8 cellular contexts compared by ENCODE assay signal in genomic region chr6:16758163-16758975, GRCh38. TPM values are rescaled to one million over a fixed set of nuclear protein-coding genes. Genes with fewer than 3 reads are reported as not detected.
A peak's percentile ranks its signal among the peaks of the same experiment; 100 is the strongest.
DNase-seq lines count a peak whose midpoint lies in the region; ATAC-seq, FAIRE-seq and TF ChIP-seq lines count a peak whose summit lies in the region.

No MANE protein-coding gene starts in this region.

- peaks cover 0 to 18% (median 0%) of the 10 kb centered on the region in 11 experiments; a peak in 6 of 22 replicates for H3K27me3 ChIP-seq in BLaER1 treated with 17β-estradiol and CSF1 and Interleukin-3, amounts not matched to agents 10 nM and 100 nM
- H3K27me3 ChIP-seq in stomach smooth muscle (ENCODE audit: control insufficient read depth in 1 of 2, insufficient read depth in 2 of 2, low read length in 2 of 2) (no peaks in the 10 kb centered on the region), pancreas (no peaks in the 10 kb centered on the region)

- DNase-seq in iPS-NIHi7 (ENCODE audit: extremely low spot score) (peak; percentile 16), H4 (ENCODE audit: low spot score) (no peak), pancreas (no peak)

- H3K36me3 Mint-ChIP-seq in IgD-negative memory B cell: no peaks in the 10 kb centered on the region
- H3K36me3 Mint-ChIP-seq in activated naive CD8-positive, alpha-beta T cell: peaks cover 8% of the 10 kb centered on the region

- peak overlapping the region; percentile 57 to 99 (median 88) for H3K4me3 Mint-ChIP-seq in IgD-negative memory B cell
- peak overlapping the region; percentile 97 for H3K4me3 Mint-ChIP-seq in activated naive CD8-positive, alpha-beta T cell

- H3K9me3 Mint-ChIP-seq in IgD-negative memory B cell: no peaks in the 10 kb centered on the region
- H3K9me3 Mint-ChIP-seq in activated naive CD8-positive, alpha-beta T cell (ENCODE audit: low read depth): no peaks in the 10 kb centered on the region

- peak overlapping the region in 8 of 11 experiments; percentile 86 to 99 (median 92); a peak in 11 of 22 replicates for H3K9ac ChIP-seq in BLaER1 treated with 17β-estradiol and CSF1 and Interleukin-3, amounts not matched to agents 10 nM and 100 nM
- H3K9ac ChIP-seq in stomach smooth muscle (ENCODE audit: low read length in 2 of 2): peak overlapping the region in 1 of 2 donors; percentile 13

- WGBS in pancreas, 2 donors: 34 to 41% methylated on average over 9 of the region's 9 CpGs

- FAIRE-seq in pancreas (lab: Jason Lieb, UNC): no peak

- intact Hi-C loops in pancreas (cut with DNase I): no loop called here

- peak overlapping the region; percentile 79 to 94 (median 84) for H3K4me2 ChIP-seq in BLaER1 treated with 17β-estradiol and CSF1 and Interleukin-3, amounts not matched to agents 10 nM and 100 nM

- peaks cover 0 to 53% (median 8%) of the 10 kb centered on the region in 11 experiments; a peak in 10 of 22 replicates for H4K20me1 ChIP-seq in BLaER1 treated with 17β-estradiol and CSF1 and Interleukin-3, amounts not matched to agents 10 nM and 100 nM

- H3K36me3 ChIP-seq in BLaER1 treated with 17β-estradiol and CSF1 and Interleukin-3, amounts not matched to agents 10 nM and 100 nM: peaks cover 0 to 7% (median 0%) of the 10 kb centered on the region in 11 experiments; a peak in 2 of 22 replicates
- H3K36me3 ChIP-seq in stomach smooth muscle (ENCODE audit: control insufficient read depth in 2 of 2, insufficient read depth in 2 of 2, low read length in 2 of 2) (no peaks in the 10 kb centered on the region), pancreas (no peaks in the 10 kb centered on the region)

- peaks cover 33 to 64% (median 44%) of the 10 kb centered on the region in 10 experiments for H3K4me1 ChIP-seq in BLaER1 treated with 17β-estradiol and CSF1 and Interleukin-3, amounts not matched to agents 10 nM and 100 nM
- peaks cover 34% of the 10 kb centered on the region for H3K4me1 ChIP-seq in stomach smooth muscle (ENCODE audit: control insufficient read depth, insufficient read depth, low read length)
- peaks cover 0 to 34% (median 12%) of the 10 kb centered on the region in 3 donors for H3K4me1 ChIP-seq in pancreas

- no peak for TF ChIP-seq CTCF in pancreas (IDR thresholded peaks at IDR 0.05)

- ATAC-seq in pancreas (no peak), HG03460 (IDR thresholded peaks at IDR 0.05; ENCODE audit: unreplicated experiment) (no peak)

- H3K9me3 ChIP-seq in BLaER1 treated with 17β-estradiol and CSF1 and Interleukin-3, amounts not matched to agents 10 nM and 100 nM (replicated peaks in 1 of 11): no peaks in the 10 kb centered on the region
- no peaks in the 10 kb centered on the region for H3K9me3 ChIP-seq in stomach smooth muscle (ENCODE audit: control insufficient read depth in 2 of 2, low read length in 2 of 2)
- H3K9me3 ChIP-seq in pancreas: no peaks in the 10 kb centered on the region

- H3K27me3 Mint-ChIP-seq in IgD-negative memory B cell: no peaks in the 10 kb centered on the region
- H3K27me3 Mint-ChIP-seq in activated naive CD8-positive, alpha-beta T cell: no peaks in the 10 kb centered on the region

- H3K27ac ChIP-seq in BLaER1 treated with 17β-estradiol and CSF1 and Interleukin-3, amounts not matched to agents 10 nM and 100 nM: peak overlapping the region in 5 of 11 experiments; percentile 86 to 98 (median 94); a peak in 6 of 22 replicates
- no peak overlapping the region for H3K27ac ChIP-seq in stomach smooth muscle (ENCODE audit: low read length)
- H3K27ac ChIP-seq in pancreas: peak overlapping the region in 2 of 4 donors; percentile 98

- H3K4me1 Mint-ChIP-seq in IgD-negative memory B cell: peaks cover 16 to 35% (median 32%) of the 10 kb centered on the region in 3 donors
- peaks cover 55% of the 10 kb centered on the region for H3K4me1 Mint-ChIP-seq in activated naive CD8-positive, alpha-beta T cell (ENCODE audit: low read depth)

- H3K4me3 ChIP-seq in BLaER1 treated with 17β-estradiol and CSF1 and Interleukin-3, amounts not matched to agents 10 nM and 100 nM: peak overlapping the region; percentile 75 to 94 (median 84); a peak in 17 of 20 replicates
- H3K4me3 ChIP-seq in stomach smooth muscle (ENCODE audit: low read length in 2 of 2): peak overlapping the region; percentile 88 to 92
- peak overlapping the region in 2 of 4 donors; percentile 80 to 89 for H3K4me3 ChIP-seq in pancreas

- peak overlapping the region; percentile 92 to 98 (median 94) for H3K27ac Mint-ChIP-seq in IgD-negative memory B cell
- peak overlapping the region; percentile 98 for H3K27ac Mint-ChIP-seq in activated naive CD8-positive, alpha-beta T cell

RNA-seq across cellular contexts. Expression of gene ATXN1, which starts 2.9 kb away (rescaled TPM):
- polyA plus RNA-seq in IgD-negative memory B cell: 5.0 TPM
- 14.6 and 18.9 TPM in 2 replicates for total RNA-seq in H4 (2014; rRNA removed; shearing (Covaris generic))
- 10 to 100 TPM; 20.0 to 38.6 (median 22.5) TPM for total RNA-seq in pancreas
- polyA plus RNA-seq in pancreas: 1 to 10 TPM; 4.9 to 8.1 TPM
